1 cellular context compared by ENCODE assay signal in the genomic region with DNA sequence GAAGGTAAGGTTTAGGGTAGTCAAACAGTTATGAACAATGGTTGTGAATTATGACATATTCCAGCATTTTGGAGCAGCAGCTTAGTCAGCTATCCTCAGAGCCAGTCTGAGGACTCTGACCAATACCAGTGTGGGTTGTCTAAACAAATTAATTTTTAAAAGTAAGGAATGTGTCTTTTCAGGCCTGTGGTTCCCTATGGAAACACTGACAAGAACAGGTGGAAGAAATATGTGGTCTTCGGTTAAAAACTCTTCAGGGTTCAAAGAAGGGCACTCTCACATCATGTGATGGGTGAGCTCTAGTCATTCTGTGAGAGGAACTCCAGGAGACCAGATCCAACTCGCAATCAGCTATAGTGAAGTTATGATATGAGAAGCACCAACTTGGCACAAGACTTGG.
TF ChIP-seq lines count a peak whose summit lies in the region.

No MANE protein-coding gene starts in this region.

TF ChIP-seq in GM23338, 12 proteins besides CTCF, POLR2A, EP300 and RAD21 (continued from another document):
- TF ChIP-seq, protein P1, sequence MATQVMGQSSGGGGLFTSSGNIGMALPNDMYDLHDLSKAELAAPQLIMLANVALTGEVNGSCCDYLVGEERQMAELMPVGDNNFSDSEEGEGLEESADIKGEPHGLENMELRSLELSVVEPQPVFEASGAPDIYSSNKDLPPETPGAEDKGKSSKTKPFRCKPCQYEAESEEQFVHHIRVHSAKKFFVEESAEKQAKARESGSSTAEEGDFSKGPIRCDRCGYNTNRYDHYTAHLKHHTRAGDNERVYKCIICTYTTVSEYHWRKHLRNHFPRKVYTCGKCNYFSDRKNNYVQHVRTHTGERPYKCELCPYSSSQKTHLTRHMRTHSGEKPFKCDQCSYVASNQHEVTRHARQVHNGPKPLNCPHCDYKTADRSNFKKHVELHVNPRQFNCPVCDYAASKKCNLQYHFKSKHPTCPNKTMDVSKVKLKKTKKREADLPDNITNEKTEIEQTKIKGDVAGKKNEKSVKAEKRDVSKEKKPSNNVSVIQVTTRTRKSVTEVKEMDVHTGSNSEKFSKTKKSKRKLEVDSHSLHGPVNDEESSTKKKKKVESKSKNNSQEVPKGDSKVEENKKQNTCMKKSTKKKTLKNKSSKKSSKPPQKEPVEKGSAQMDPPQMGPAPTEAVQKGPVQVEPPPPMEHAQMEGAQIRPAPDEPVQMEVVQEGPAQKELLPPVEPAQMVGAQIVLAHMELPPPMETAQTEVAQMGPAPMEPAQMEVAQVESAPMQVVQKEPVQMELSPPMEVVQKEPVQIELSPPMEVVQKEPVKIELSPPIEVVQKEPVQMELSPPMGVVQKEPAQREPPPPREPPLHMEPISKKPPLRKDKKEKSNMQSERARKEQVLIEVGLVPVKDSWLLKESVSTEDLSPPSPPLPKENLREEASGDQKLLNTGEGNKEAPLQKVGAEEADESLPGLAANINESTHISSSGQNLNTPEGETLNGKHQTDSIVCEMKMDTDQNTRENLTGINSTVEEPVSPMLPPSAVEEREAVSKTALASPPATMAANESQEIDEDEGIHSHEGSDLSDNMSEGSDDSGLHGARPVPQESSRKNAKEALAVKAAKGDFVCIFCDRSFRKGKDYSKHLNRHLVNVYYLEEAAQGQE (IDR thresholded peaks at IDR 0.05; ENCODE audit: unreplicated experiment) = no peak
- TF ChIP-seq, protein P2, sequence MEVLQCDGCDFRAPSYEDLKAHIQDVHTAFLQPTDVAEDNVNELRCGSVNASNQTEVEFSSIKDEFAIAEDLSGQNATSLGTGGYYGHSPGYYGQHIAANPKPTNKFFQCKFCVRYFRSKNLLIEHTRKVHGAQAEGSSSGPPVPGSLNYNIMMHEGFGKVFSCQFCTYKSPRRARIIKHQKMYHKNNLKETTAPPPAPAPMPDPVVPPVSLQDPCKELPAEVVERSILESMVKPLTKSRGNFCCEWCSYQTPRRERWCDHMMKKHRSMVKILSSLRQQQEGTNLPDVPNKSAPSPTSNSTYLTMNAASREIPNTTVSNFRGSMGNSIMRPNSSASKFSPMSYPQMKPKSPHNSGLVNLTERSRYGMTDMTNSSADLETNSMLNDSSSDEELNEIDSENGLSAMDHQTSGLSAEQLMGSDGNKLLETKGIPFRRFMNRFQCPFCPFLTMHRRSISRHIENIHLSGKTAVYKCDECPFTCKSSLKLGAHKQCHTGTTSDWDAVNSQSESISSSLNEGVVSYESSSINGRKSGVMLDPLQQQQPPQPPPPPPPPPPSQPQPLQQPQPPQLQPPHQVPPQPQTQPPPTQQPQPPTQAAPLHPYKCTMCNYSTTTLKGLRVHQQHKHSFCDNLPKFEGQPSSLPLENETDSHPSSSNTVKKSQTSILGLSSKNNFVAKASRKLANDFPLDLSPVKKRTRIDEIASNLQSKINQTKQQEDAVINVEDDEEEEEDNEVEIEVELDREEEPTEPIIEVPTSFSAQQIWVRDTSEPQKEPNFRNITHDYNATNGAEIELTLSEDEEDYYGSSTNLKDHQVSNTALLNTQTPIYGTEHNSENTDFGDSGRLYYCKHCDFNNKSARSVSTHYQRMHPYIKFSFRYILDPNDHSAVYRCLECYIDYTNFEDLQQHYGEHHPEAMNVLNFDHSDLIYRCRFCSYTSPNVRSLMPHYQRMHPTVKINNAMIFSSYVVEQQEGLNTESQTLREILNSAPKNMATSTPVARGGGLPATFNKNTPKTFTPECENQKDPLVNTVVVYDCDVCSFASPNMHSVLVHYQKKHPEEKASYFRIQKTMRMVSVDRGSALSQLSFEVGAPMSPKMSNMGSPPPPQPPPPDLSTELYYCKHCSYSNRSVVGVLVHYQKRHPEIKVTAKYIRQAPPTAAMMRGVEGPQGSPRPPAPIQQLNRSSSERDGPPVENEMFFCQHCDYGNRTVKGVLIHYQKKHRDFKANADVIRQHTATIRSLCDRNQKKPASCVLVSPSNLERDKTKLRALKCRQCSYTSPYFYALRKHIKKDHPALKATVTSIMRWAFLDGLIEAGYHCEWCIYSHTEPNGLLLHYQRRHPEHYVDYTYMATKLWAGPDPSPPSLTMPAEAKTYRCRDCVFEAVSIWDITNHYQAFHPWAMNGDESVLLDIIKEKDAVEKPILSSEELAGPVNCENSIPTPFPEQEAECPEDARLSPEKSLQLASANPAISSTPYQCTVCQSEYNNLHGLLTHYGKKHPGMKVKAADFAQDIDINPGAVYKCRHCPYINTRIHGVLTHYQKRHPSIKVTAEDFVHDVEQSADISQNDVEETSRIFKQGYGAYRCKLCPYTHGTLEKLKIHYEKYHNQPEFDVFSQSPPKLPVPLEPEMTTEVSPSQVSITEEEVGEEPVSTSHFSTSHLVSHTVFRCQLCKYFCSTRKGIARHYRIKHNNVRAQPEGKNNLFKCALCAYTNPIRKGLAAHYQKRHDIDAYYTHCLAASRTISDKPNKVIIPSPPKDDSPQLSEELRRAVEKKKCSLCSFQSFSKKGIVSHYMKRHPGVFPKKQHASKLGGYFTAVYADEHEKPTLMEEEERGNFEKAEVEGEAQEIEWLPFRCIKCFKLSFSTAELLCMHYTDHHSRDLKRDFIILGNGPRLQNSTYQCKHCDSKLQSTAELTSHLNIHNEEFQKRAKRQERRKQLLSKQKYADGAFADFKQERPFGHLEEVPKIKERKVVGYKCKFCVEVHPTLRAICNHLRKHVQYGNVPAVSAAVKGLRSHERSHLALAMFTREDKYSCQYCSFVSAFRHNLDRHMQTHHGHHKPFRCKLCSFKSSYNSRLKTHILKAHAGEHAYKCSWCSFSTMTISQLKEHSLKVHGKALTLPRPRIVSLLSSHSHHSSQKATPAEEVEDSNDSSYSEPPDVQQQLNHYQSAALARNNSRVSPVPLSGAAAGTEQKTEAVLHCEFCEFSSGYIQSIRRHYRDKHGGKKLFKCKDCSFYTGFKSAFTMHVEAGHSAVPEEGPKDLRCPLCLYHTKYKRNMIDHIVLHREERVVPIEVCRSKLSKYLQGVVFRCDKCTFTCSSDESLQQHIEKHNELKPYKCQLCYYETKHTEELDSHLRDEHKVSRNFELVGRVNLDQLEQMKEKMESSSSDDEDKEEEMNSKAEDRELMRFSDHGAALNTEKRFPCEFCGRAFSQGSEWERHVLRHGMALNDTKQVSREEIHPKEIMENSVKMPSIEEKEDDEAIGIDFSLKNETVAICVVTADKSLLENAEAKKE (CRISPR knock-in tag; IDR thresholded peaks at IDR 0.05) = no peak
- TF ChIP-seq, protein P3, sequence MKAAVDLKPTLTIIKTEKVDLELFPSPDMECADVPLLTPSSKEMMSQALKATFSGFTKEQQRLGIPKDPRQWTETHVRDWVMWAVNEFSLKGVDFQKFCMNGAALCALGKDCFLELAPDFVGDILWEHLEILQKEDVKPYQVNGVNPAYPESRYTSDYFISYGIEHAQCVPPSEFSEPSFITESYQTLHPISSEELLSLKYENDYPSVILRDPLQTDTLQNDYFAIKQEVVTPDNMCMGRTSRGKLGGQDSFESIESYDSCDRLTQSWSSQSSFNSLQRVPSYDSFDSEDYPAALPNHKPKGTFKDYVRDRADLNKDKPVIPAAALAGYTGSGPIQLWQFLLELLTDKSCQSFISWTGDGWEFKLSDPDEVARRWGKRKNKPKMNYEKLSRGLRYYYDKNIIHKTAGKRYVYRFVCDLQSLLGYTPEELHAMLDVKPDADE (IDR thresholded peaks at IDR 0.05) = no peak
- TF ChIP-seq EZH2phosphoT487 (IDR thresholded peaks at IDR 0.05; ENCODE audit: unreplicated experiment) (no peak), CREB1 (CRISPR knock-in tag; IDR thresholded peaks at IDR 0.05; ENCODE audit: low read depth) (no peak)
